Comparison of ENCODE assay signal across 16 cellular contexts in the genomic region with DNA sequence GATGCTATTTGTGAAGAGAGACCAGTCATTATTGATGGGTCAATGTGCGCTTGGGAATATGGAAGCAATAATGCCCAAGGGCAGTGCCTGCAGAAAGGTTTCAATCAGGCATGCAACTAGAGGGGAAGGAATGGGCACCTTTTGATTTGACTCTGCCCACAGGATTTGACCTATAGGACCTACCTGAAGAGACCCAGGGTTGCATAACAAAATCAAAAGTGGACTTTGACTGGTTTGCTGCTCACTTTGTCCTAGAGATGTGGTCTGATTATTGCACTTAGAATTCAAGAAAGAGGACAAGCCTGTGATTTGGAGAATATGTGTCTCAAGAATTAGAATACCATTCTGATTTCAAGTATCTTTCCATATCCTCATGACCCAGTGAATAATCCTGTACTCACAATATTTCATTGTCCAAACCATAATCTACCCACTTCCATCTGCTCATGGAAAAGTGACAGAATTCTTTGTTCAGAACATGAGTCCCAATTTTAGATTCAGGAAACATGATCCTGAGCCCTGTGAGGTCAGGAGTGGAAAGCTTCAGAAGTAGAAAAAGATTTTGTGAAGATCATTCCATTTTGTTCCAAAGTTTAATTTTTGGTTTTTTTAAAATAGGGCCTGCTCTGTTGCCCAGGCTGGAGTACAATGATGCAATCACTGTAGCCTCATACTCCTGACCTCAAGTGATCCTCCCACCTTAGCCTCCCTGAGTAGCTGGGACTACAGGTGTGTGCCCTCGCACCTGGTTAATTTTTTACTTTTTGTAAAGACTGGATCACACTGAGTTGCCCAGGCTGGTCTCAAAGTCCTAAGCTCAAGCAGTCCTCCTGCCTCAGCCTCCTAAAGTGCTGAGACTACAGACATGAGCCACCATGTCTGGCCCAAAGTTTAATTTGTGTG.
DNase-seq lines count a peak whose midpoint lies in the region; ATAC-seq and TF ChIP-seq lines count a peak whose summit lies in the region.
"Had no signal": no experiment of that assay in that cellular context is flagged by ENCODE, and none has a peak within 500 bp of the region (broad histone marks: within the 10 kb centered on the region; RNA-seq: fewer than 3 reads in every experiment).

No MANE protein-coding gene starts in this region.

- H3K36me3 ChIP-seq in left ventricle myocardium inferior, result no peaks in the 10 kb centered on the region
- peaks cover 0 to 35% (median 3%) of the 10 kb centered on the region in 3 donors for H3K36me3 ChIP-seq in esophagus squamous epithelium

- TF ChIP-seq POLR2A in esophagus squamous epithelium (IDR thresholded peaks at IDR 0.05), result no peak

- no peak overlapping the region for H3K4me3 Mint-ChIP-seq in mesothelial cell of epicardium

- 86 to 92% methylated on average over 2 of the region's 2 CpGs for WGBS in esophagus squamous epithelium, 2 donors

- H3K27me3 ChIP-seq in left ventricle myocardium inferior (ENCODE audit: low read depth), result no peaks in the 10 kb centered on the region
- H3K27me3 ChIP-seq in esophagus squamous epithelium, result no peaks in the 10 kb centered on the region

- TF ChIP-seq CTCF in left ventricle myocardium inferior (IDR thresholded peaks at IDR 0.05; ENCODE audit: borderline replicate concordance) (no peak), esophagus squamous epithelium (IDR thresholded peaks at IDR 0.05) (no peak), mesothelial cell of epicardium (IDR thresholded peaks at IDR 0.05; ENCODE audit: unreplicated experiment) (no peak)

- no peaks in the 10 kb centered on the region for H3K9me3 ChIP-seq in left ventricle myocardium inferior (replicated peaks)
- no peaks in the 10 kb centered on the region for H3K9me3 ChIP-seq in esophagus squamous epithelium

- H3K4me1 ChIP-seq in left ventricle myocardium inferior (peaks cover 62% of the 10 kb centered on the region), esophagus squamous epithelium (peaks cover 0 to 80% (median 31%) of the 10 kb centered on the region in 3 donors)

- H3K4me3 ChIP-seq in left ventricle myocardium inferior (no peak overlapping the region), esophagus squamous epithelium (no peak overlapping the region)
- H3K4me3 ChIP-seq: GM12878, PC-9 had no signal

- DNase-seq in left ventricle myocardium inferior, result no peak
- no peak for DNase-seq in Right ventricle myocardium superior
- no peak for DNase-seq in esophagus squamous epithelium (lab: John Stamatoyannopoulos, UW)
- no peak for DNase-seq in mesothelial cell of epicardium (ENCODE audit: low spot score in 2 of 2, unreplicated experiment in 2 of 2)
- no peak for DNase-seq in kidney glomerular epithelial cell (lab: John Stamatoyannopoulos, UW)
- no peak for DNase-seq in inferior parietal cortex (ENCODE audit: extremely low spot score)
- DNase-seq: C1 segment of cervical spinal cord, DMS 273 treated with DMSO at 0.1 percent for 48 hours, GDM1, NCI-H1092, NCI-H146, NCI-H2081, NCI-H510A treated with DMSO at 0.1 percent for 48 hours, PC-9 had no signal

- H3K36me3 Mint-ChIP-seq in mesothelial cell of epicardium, result peaks cover 4% of the 10 kb centered on the region

- peaks cover 41% of the 10 kb centered on the region for H3K4me1 Mint-ChIP-seq in mesothelial cell of epicardium

- intact Hi-C loops in left ventricle myocardium inferior (cut with micrococcal nuclease), result no loop called here
- intact Hi-C loops in Right ventricle myocardium superior (cut with DNase I), result loop anchor here (10.0 kb wide), 1 partner anchor 204 kb away; no protein-coding TSS in a partner anchor
- intact Hi-C loops in esophagus squamous epithelium (cut with DNase I), result no loop called here

- H3K27ac Mint-ChIP-seq in mesothelial cell of epicardium, result peak overlapping the region; percentile 18

- no peaks in the 10 kb centered on the region for H3K27me3 Mint-ChIP-seq in mesothelial cell of epicardium (ENCODE audit: low read depth)

- H3K27ac ChIP-seq in left ventricle myocardium inferior (replicated peaks) (peak overlapping the region; percentile 63), esophagus squamous epithelium (peak overlapping the region; percentile 20 to 61 (median 46))
- H3K27ac ChIP-seq: PC-9 had no signal

- H3K9me3 Mint-ChIP-seq in mesothelial cell of epicardium, result no peaks in the 10 kb centered on the region

- no peak for ATAC-seq in Right ventricle myocardium superior (ENCODE audit: poor library complexity)
- no peak for ATAC-seq in GM18519 (IDR thresholded peaks at IDR 0.05; ENCODE audit: low FRiP score, unreplicated experiment)
- ATAC-seq: GM12878 had no signal
